In the genomic region with DNA sequence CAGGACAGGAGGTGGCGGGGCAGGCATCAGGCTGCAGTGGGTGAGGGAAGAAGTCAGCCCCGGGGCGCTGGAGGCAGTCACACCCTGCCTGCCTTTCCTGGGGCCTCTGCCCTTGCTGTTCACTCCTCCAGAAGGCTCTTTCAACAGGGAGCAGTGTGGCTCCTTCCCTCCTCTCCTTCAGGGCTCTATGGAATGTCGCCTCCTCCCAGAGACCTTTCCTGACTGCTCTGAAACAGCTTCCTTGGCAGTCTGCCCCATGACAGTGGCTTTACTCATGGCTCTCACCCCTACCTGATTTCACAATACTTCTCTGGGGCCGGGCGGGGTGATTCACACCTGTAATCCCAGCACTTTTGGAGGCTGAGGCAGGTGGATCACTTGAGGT, we compare ENCODE assay signal across 1 cellular context.
A peak's percentile ranks its signal among the peaks of the same experiment; 100 is the strongest.
TF ChIP-seq lines count a peak whose summit lies in the region.

No MANE protein-coding gene starts in this region.

TF ChIP-seq in HepG2, 621 proteins besides CTCF, POLR2A, EP300 and RAD21 (continued from another document):
- TF ChIP-seq ZNF703 (CRISPR knock-in tag; IDR thresholded peaks at IDR 0.05; ENCODE audit: borderline replicate concordance) (no peak), TCF12 (IDR thresholded peaks at IDR 0.05) (no peak), TCF12 (CRISPR knock-in tag; IDR thresholded peaks at IDR 0.05) (no peak), TSC22D2 (CRISPR knock-in tag; IDR thresholded peaks at IDR 0.05; ENCODE audit: borderline replicate concordance) (no peak), SAP130 (CRISPR knock-in tag; IDR thresholded peaks at IDR 0.05; ENCODE audit: low read depth) (peak; percentile 46)
